25 cellular contexts compared by ENCODE assay signal in the genomic region with DNA sequence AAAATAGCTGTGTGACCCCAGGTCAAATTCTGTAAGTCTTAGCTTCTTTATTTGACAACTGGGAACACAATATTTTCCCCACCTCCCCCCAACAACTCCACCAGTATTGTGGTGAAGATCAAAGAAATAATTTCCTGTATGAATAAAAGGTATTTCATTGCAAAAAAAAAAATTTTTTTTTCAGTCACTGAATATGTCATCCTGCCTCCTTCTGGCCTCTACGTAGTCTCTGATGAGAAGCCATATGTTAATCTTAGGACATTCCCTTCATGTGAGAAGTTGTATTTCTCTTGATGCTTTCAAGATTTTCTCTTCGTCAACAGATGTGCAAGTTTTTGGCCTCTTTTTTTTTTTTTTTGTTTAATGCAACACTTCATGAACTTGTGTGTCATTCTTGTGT.
"Had no signal": no experiment of that assay in that cellular context is flagged by ENCODE, and none has a peak within 500 bp of the region (broad histone marks: within the 10 kb centered on the region; RNA-seq: fewer than 3 reads in every experiment).

No MANE protein-coding gene starts in this region.

- H3K9me3 ChIP-seq: esophagus muscularis mucosa, heart right ventricle, left lung, lower lobe of right lung, ovary, right lobe of liver, testis, transverse colon had no signal

- H3K27ac ChIP-seq: esophagus muscularis mucosa, heart right ventricle, left lung, lower lobe of right lung, ovary, right lobe of liver, testis, transverse colon, WERI-Rb-1 had no signal

- H3K27me3 Mint-ChIP-seq: activated CD4-positive, alpha-beta memory T cell treated with anti-CD3 and anti-CD28 coated beads, Interleukin-2, amount 10 ng/mL, durations not matched to agents 7 days and 5 days; activated CD4-positive, alpha-beta T cell treated with anti-CD3 and anti-CD28 coated beads, Interleukin-2, amount 10 ng/mL, durations not matched to agents 7 days and 5 days; activated CD8-positive, alpha-beta memory T cell treated with anti-CD3 and anti-CD28 coated beads, Interleukin-2, amount 10 ng/mL, durations not matched to agents 7 days and 5 days; progenitor cell of endocrine pancreas had no signal

- H3K4me1 Mint-ChIP-seq: nephron had no signal

- H3K4me3 Mint-ChIP-seq: activated CD4-positive, alpha-beta memory T cell treated with anti-CD3 and anti-CD28 coated beads, Interleukin-2, amount 10 ng/mL, durations not matched to agents 7 days and 5 days; activated CD4-positive, alpha-beta T cell treated with anti-CD3 and anti-CD28 coated beads, Interleukin-2, amount 10 ng/mL, durations not matched to agents 7 days and 5 days; activated CD8-positive, alpha-beta memory T cell treated with anti-CD3 and anti-CD28 coated beads, Interleukin-2, amount 10 ng/mL, durations not matched to agents 7 days and 5 days; nephron had no signal

- H3K27me3 ChIP-seq: esophagus muscularis mucosa, heart right ventricle, left lung, ovary, right lobe of liver, testis, transverse colon had no signal

- H3K27ac Mint-ChIP-seq: activated CD4-positive, alpha-beta memory T cell treated with anti-CD3 and anti-CD28 coated beads, Interleukin-2, amount 10 ng/mL, durations not matched to agents 7 days and 5 days; activated CD4-positive, alpha-beta T cell treated with anti-CD3 and anti-CD28 coated beads, Interleukin-2, amount 10 ng/mL, durations not matched to agents 7 days and 5 days; activated CD8-positive, alpha-beta memory T cell treated with anti-CD3 and anti-CD28 coated beads, Interleukin-2, amount 10 ng/mL, durations not matched to agents 7 days and 5 days; nephron; progenitor cell of endocrine pancreas had no signal

- DNase-seq: activated CD4-positive, alpha-beta memory T cell treated with anti-CD3 and anti-CD28 coated beads, Interleukin-2, amount 10 ng/mL, durations not matched to agents 7 days and 5 days; activated CD4-positive, alpha-beta T cell treated with anti-CD3 and anti-CD28 coated beads, Interleukin-2, amount 10 ng/mL, durations not matched to agents 7 days and 5 days; activated CD8-positive, alpha-beta memory T cell treated with anti-CD3 and anti-CD28 coated beads, Interleukin-2, amount 10 ng/mL, durations not matched to agents 7 days and 5 days; activated effector memory CD4-positive, alpha-beta T cell treated with Interleukin-2 at 50 U/mL for 16 hours; activated naive CD4-positive, alpha-beta T cell treated with Interleukin-2 at 50 U/mL for 16 hours; dermis blood vessel endothelial cell; effector CD4-positive, alpha-beta T cell; foreskin melanocyte; heart right ventricle; kidney glomerular epithelial cell; left lung; lower lobe of right lung; mesenchymal stem cell; ovary; right lobe of liver; stimulated activated CD4-positive, alpha-beta T cell treated with anti-CD3 and anti-CD28 coated beads, Interleukin-4, amount 100 ng/mL, for 1 hour; stimulated activated naive CD8-positive, alpha-beta T cell treated with anti-CD3 and anti-CD28 coated beads, Interleukin-15, Interleukin-2, amounts not matched to agents 100 U/mL and 50 U/mL, for 24 hours; T-helper 9 cell; testis; transverse colon; WERI-Rb-1 had no signal

- ATAC-seq: activated CD8-positive, alpha-beta memory T cell treated with anti-CD3 and anti-CD28 coated beads, Interleukin-2, amount 10 ng/mL, durations not matched to agents 7 days and 5 days; heart right ventricle; left lung; lower lobe of right lung; right lobe of liver; SK-N-SH treated with all-trans-retinoic acid at 6 μM for 48 hours; stimulated activated naive CD8-positive, alpha-beta T cell treated with anti-CD3 and anti-CD28 coated beads, Interleukin-15, Interleukin-2, amounts not matched to agents 100 U/mL and 50 U/mL, for 24 hours had no signal
